21 cellular contexts compared by ENCODE assay signal in the genomic region with DNA sequence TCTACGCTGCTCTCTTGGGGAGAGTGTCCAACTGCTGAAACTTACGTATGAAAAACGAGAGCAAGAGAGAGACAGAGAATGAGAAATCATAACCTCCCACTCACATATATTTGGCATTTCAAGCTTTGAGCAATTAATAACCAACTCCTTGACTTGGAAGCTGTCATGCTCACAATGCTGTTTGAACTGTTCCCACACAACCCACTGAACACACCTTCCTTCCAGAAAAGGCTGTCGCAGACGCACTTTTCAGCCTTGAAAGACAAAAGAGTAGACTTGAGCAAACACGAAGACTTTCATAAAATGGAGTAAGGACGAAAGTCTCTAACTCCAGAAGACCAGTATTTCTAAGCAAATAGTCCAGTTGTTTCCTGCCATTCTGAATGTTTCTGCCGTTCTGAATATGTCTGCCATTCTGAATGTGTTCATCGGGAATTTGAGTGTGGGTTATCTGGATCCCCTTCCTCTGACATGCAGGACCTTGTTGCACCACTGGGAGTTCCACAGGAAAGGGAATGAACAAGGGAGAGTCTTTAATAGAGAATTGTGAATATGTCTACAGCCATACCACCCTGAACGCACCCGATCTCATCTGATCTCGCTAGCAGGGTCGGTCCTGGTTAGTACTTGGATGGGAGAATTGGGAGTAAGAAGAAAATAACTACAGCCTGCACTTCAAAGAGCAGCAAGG.
"Had no signal": no experiment of that assay in that cellular context is flagged by ENCODE, and none has a peak within 500 bp of the region (broad histone marks: within the 10 kb centered on the region; RNA-seq: fewer than 3 reads in every experiment).

No MANE protein-coding gene starts in this region.

- DNase-seq: activated CD4-positive, alpha-beta T cell treated with anti-CD3 and anti-CD28 coated beads for 1 hour; activated CD4-positive, alpha-beta T cell treated with anti-CD3 and anti-CD28 coated beads, Interleukin-2, amount 50 U/mL, for 1 hour; activated CD8-positive, alpha-beta memory T cell treated with anti-CD3 and anti-CD28 coated beads, Interleukin-2, amount 10 ng/mL, durations not matched to agents 7 days and 5 days; activated CD8-positive, alpha-beta T cell treated with anti-CD3 and anti-CD28 coated beads, Interleukin-2, amount 10 ng/mL, durations not matched to agents 7 days and 5 days; activated naive CD4-positive, alpha-beta T cell; activated T-cell treated with anti-CD3 and anti-CD28 coated beads, Interleukin-2, amount 50 U/mL, for 72 hours; left ventricle myocardium inferior; mucosa of descending colon; nephron progenitor cell; pancreas; psoas muscle; stimulated activated CD4-positive, alpha-beta T cell treated with anti-CD3 and anti-CD28 coated beads, Interleukin-15, amount 100 ng/mL, for 24 hours; stimulated activated naive CD4-positive, alpha-beta T cell; T-helper 9 cell; tibial artery had no signal

- H3K36me3 ChIP-seq: left ventricle myocardium inferior, pancreas, right atrium auricular region, suprapubic skin, tibial artery had no signal

- H3K9me3 ChIP-seq: left ventricle myocardium inferior, mucosa of descending colon, pancreas, psoas muscle, right atrium auricular region, suprapubic skin, tibial artery had no signal

- H3K4me3 ChIP-seq: left ventricle myocardium inferior, lung, mucosa of descending colon, pancreas, psoas muscle, right atrium auricular region, suprapubic skin, tibial artery had no signal

- H3K27ac ChIP-seq: epithelial cell of prostate, left ventricle myocardium inferior, pancreas, psoas muscle, right atrium auricular region, suprapubic skin, tibial artery had no signal

- ATAC-seq: activated CD8-positive, alpha-beta memory T cell treated with anti-CD3 and anti-CD28 coated beads, Interleukin-2, amount 10 ng/mL, durations not matched to agents 7 days and 5 days; activated CD8-positive, alpha-beta T cell treated with anti-CD3 and anti-CD28 coated beads, Interleukin-2, amount 10 ng/mL, durations not matched to agents 7 days and 5 days; activated naive CD4-positive, alpha-beta T cell treated with anti-CD3 and anti-CD28 coated beads, Interleukin-2, amount 50 U/mL, for 72 hours; activated T-cell treated with anti-CD3 and anti-CD28 coated beads, Interleukin-2, amount 50 U/mL, for 72 hours; mucosa of descending colon; pancreas; psoas muscle; WTC11 had no signal

- H3K27me3 ChIP-seq: pancreas, right atrium auricular region, suprapubic skin had no signal

- H3K4me1 ChIP-seq: psoas muscle, tibial artery had no signal
